In the genomic region with DNA sequence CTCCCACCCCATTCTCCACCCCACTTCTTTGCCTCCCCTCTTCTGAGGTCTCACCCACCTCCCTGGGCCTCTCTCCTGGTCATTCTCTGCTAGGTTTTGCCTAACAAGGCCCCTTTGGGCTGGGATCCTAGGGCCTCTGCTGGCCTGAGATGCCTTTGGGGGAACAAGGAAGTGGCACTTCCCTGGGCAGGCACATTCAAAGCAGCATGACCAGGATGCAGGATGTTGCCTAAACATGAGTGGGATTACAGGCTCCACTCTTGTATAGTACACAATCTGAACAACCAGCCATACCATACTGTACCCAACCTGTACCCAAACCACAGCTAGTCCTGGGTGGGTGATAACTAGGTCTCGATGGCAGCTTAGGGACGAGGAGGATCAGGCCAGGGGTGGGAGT, we compare ENCODE assay signal across 14 cellular contexts. TPM values are rescaled to one million over a fixed set of nuclear protein-coding genes. Genes with fewer than 3 reads are reported as not detected.
DNase-seq lines count a peak whose midpoint lies in the region; ATAC-seq and TF ChIP-seq lines count a peak whose summit lies in the region.
"Had no signal": no experiment of that assay in that cellular context is flagged by ENCODE, and none has a peak within 500 bp of the region (broad histone marks: within the 10 kb centered on the region; RNA-seq: fewer than 3 reads in every experiment).

No MANE protein-coding gene starts in this region.

- H3K79me2 ChIP-seq in osteoblast (ENCODE audit: insufficient read depth, low read length), result no peaks in the 10 kb centered on the region

- dilution Hi-C loops in IMR-90 (cut with HindIII; ENCODE audit: low sequenced_read_pairs, unreplicated experiment), result no loop called here

- H2BK15ac ChIP-seq in IMR-90 (ENCODE audit: low read depth, low read length), result no peak overlapping the region

- H4K20me1 ChIP-seq in IMR-90 (ENCODE audit: insufficient read depth, low read length) (no peaks in the 10 kb centered on the region), osteoblast (ENCODE audit: insufficient read depth, low read length) (no peaks in the 10 kb centered on the region)

- H4K5ac ChIP-seq in IMR-90 (ENCODE audit: low read depth, low read length), result no peak overlapping the region

- no peaks in the 10 kb centered on the region for H3K36me3 ChIP-seq in IMR-90 (ENCODE audit: control insufficient read depth, insufficient read depth, low read length)
- H3K36me3 ChIP-seq in osteoblast (ENCODE audit: insufficient read depth, low read length), result no peaks in the 10 kb centered on the region
- H3K36me3 ChIP-seq in brain microvascular endothelial cell (replicated peaks), result no peaks in the 10 kb centered on the region
- H3K36me3 ChIP-seq: BE2C had no signal

- in situ Hi-C loops in IMR-90 (cut with MboI; ENCODE audit: low sequenced_read_pairs), result no loop called here
- in situ Hi-C loops in brain microvascular endothelial cell (cut with HindIII; ENCODE audit: low pct_ligation_motif_present, low sequenced_read_pairs), result no loop called here

- H3K18ac ChIP-seq in IMR-90 (ENCODE audit: low read depth, low read length), result no peak overlapping the region

- H3K56ac ChIP-seq in IMR-90 (ENCODE audit: extremely low read depth, insufficient read depth, low read length), result no peak overlapping the region

- no peak overlapping the region for H4K91ac ChIP-seq in IMR-90 (ENCODE audit: insufficient read depth, low read depth, low read length)

- H3K27me3 Mint-ChIP-seq in activated T-helper 1 cell treated with anti-CD3 and anti-CD28 coated beads, Interleukin-12 subunit alpha, Interleukin-12 subunit beta, Interleukin-2, Interleukin-4 antibody, amounts not matched to agents 30 ng/mL and 10 ng/mL and 1 ng/mL, durations not matched to agents 14 hours and 24 hours and 36 hours (ENCODE audit: insufficient read depth), result peaks cover 7% of the 10 kb centered on the region
- no peaks in the 10 kb centered on the region for H3K27me3 Mint-ChIP-seq in type B pancreatic cell
- H3K27me3 Mint-ChIP-seq: IgD-negative memory B cell had no signal

- H3K79me1 ChIP-seq in IMR-90 (ENCODE audit: low read depth in 1 of 2, low read length in 2 of 2), result no peaks in the 10 kb centered on the region

- H2AK5ac ChIP-seq in IMR-90 (ENCODE audit: low read depth, low read length), result no peak overlapping the region

- no TSS peak for BruUV-seq in IMR-90 (replicated peaks; lab: Mats Ljungman, UMichigan)

- intact Hi-C loops in IMR-90 (cut with micrococcal nuclease), result no loop called here
- intact Hi-C loops in activated T-helper 1 cell treated with anti-CD3 and anti-CD28 coated beads, Interleukin-12 subunit alpha, Interleukin-12 subunit beta, Interleukin-2, Interleukin-4 antibody, amounts not matched to agents 30 ng/mL and 10 ng/mL and 1 ng/mL, durations not matched to agents 14 hours and 24 hours and 36 hours (cut with micrococcal nuclease), result no loop called here

- H2BK20ac ChIP-seq in IMR-90 (ENCODE audit: low read depth, low read length), result no peak overlapping the region

- peak; percentile 28 for DNase-seq in DMS53 (lab: John Stamatoyannopoulos, UW)
- DNase-seq in DMS53 treated with DMSO at 0.1 percent for 48 hours (lab: John Stamatoyannopoulos, UW; ENCODE audit: unreplicated experiment), result no peak
- no peak for DNase-seq in IMR-90
- DNase-seq in activated T-helper 1 cell treated with anti-CD3 and anti-CD28 coated beads, Interleukin-12 subunit alpha, Interleukin-12 subunit beta, Interleukin-2, Interleukin-4 antibody, amounts not matched to agents 30 ng/mL and 10 ng/mL and 1 ng/mL, durations not matched to agents 14 hours and 24 hours and 36 hours (ENCODE audit: low spot score), result no peak
- peak; percentile 78 for DNase-seq in osteoblast (ENCODE audit: insufficient read length, low spot score, missing footprints)
- no peak for DNase-seq in type B pancreatic cell (ENCODE audit: extremely low spot score, unreplicated experiment)
- no peak for DNase-seq in brain microvascular endothelial cell
- DNase-seq: NCI-H146, NCI-H748 treated with DMSO at 0.1 percent for 48 hours, PC-9 had no signal

- H3K4me1 ChIP-seq in IMR-90 (ENCODE audit: control insufficient read depth, insufficient read depth, low read length), result peaks cover 6% of the 10 kb centered on the region
- H3K4me1 ChIP-seq in osteoblast (ENCODE audit: insufficient read depth, low read length), result peaks cover 10% of the 10 kb centered on the region
- H3K4me1 ChIP-seq: BE2C had no signal

- H3K4ac ChIP-seq in IMR-90 (ENCODE audit: low read depth, low read length), result no peak overlapping the region

- TF ChIP-seq RAD21 in IMR-90 (IDR thresholded peaks at IDR 0.05; ENCODE audit: low read length), result no peak

- no peak overlapping the region for H3K23ac ChIP-seq in IMR-90 (ENCODE audit: low read depth, low read length)

- CTCF ChIA-PET in IMR-90 (lab: Yijun Ruan, JAX), result no interaction called here

- H3K9me3 ChIP-seq in IMR-90 (ENCODE audit: control insufficient read depth, insufficient read depth, low read length), result no peaks in the 10 kb centered on the region
- no peaks in the 10 kb centered on the region for H3K9me3 ChIP-seq in osteoblast (ENCODE audit: low read depth, low read length)
- H3K9me3 ChIP-seq: BE2C had no signal

- no peak for TF ChIP-seq POLR2A in IMR-90 (IDR thresholded peaks at IDR 0.05; ENCODE audit: low read depth, low read length)

- H3K4me3 ChIP-seq in IMR-90 (ENCODE audit: insufficient read depth, low read depth, low read length), result no peak overlapping the region
- H3K4me3 ChIP-seq in osteoblast (ENCODE audit: insufficient read depth, low read length), result no peak overlapping the region
- no peak overlapping the region for H3K4me3 ChIP-seq in brain microvascular endothelial cell (ENCODE audit: low read depth, low read length)
- H3K4me3 ChIP-seq: PC-9 had no signal

- H3K9ac ChIP-seq in IMR-90 (ENCODE audit: low read depth, low read length), result no peak overlapping the region

- peaks cover 3% of the 10 kb centered on the region; the same call in 1 of the 2 replicates for H3K9me1 ChIP-seq in IMR-90 (ENCODE audit: insufficient read depth, low read length)

- TF ChIP-seq CTCF in IMR-90 (conservative IDR thresholded peaks at IDR 0.05; ENCODE audit: low read depth, low read length), result no peak
- TF ChIP-seq CTCF in osteoblast (IDR thresholded peaks at IDR 0.05; ENCODE audit: extremely low read depth, low read depth, low read length), result no peak
- TF ChIP-seq CTCF in type B pancreatic cell (conservative IDR thresholded peaks at IDR 0.05), result no peak
- TF ChIP-seq CTCF in brain microvascular endothelial cell (IDR thresholded peaks at IDR 0.05; ENCODE audit: low read depth, low read length, missing control alignments), result no peak

- WGBS in IMR-90 (ENCODE audit: extremely low coverage in 2 of 2, insufficient read length in 1 of 2), 2 experiments, result no CpG with 5 or more reads among the region's 2 CpGs

- H3K14ac ChIP-seq in IMR-90 (replicated peaks; ENCODE audit: low read depth, low read length), result no peak overlapping the region; the same call in 1 of the 2 replicates

- no peak overlapping the region for H3K4me3 Mint-ChIP-seq in activated T-helper 1 cell treated with anti-CD3 and anti-CD28 coated beads, Interleukin-12 subunit alpha, Interleukin-12 subunit beta, Interleukin-2, Interleukin-4 antibody, amounts not matched to agents 30 ng/mL and 10 ng/mL and 1 ng/mL, durations not matched to agents 14 hours and 24 hours and 36 hours
- no peak overlapping the region for H3K4me3 Mint-ChIP-seq in type B pancreatic cell

- H2BK5ac ChIP-seq in IMR-90 (ENCODE audit: low read depth, low read length, poor library complexity, severe bottlenecking), result no peak overlapping the region

- H2AK9ac ChIP-seq in IMR-90 (replicated peaks; ENCODE audit: low read depth, low read length, poor library complexity), result peak overlapping the region; percentile 76

- H3K27me3 ChIP-seq in IMR-90 (ENCODE audit: control insufficient read depth, insufficient read depth, low read length), result no peaks in the 10 kb centered on the region; the same call in 1 of the 2 replicates
- no peaks in the 10 kb centered on the region for H3K27me3 ChIP-seq in osteoblast (ENCODE audit: insufficient read depth, low read length)
- H3K27me3 ChIP-seq in brain microvascular endothelial cell (replicated peaks), result no peaks in the 10 kb centered on the region
- H3K27me3 ChIP-seq: BE2C had no signal

- H3K4me1 Mint-ChIP-seq in activated T-helper 1 cell treated with anti-CD3 and anti-CD28 coated beads, Interleukin-12 subunit alpha, Interleukin-12 subunit beta, Interleukin-2, Interleukin-4 antibody, amounts not matched to agents 30 ng/mL and 10 ng/mL and 1 ng/mL, durations not matched to agents 14 hours and 24 hours and 36 hours (ENCODE audit: low read depth), result peaks cover 6% of the 10 kb centered on the region
- peaks cover 6% of the 10 kb centered on the region for H3K4me1 Mint-ChIP-seq in type B pancreatic cell (ENCODE audit: unreplicated experiment)

- H2AFZ ChIP-seq in IMR-90 (replicated peaks; ENCODE audit: low read length, poor library complexity) (no peak overlapping the region), osteoblast (ENCODE audit: low read length) (no peak overlapping the region)
- H2AFZ ChIP-seq: PC-9 had no signal

- H3K9me3 Mint-ChIP-seq in activated T-helper 1 cell treated with anti-CD3 and anti-CD28 coated beads, Interleukin-12 subunit alpha, Interleukin-12 subunit beta, Interleukin-2, Interleukin-4 antibody, amounts not matched to agents 30 ng/mL and 10 ng/mL and 1 ng/mL, durations not matched to agents 14 hours and 24 hours and 36 hours, result no peaks in the 10 kb centered on the region
- no peaks in the 10 kb centered on the region for H3K9me3 Mint-ChIP-seq in type B pancreatic cell
- H3K9me3 Mint-ChIP-seq: IgD-negative memory B cell had no signal

- POLR2A ChIA-PET in IMR-90 (lab: Charles Lee; ENCODE audit: unreplicated experiment), result interaction anchor here (0.5 kb wide), 1 partner anchor 20 kb away, joined by 3 read pairs; no protein-coding TSS in a partner anchor

- peaks cover 3% of the 10 kb centered on the region for H3K36me3 Mint-ChIP-seq in activated T-helper 1 cell treated with anti-CD3 and anti-CD28 coated beads, Interleukin-12 subunit alpha, Interleukin-12 subunit beta, Interleukin-2, Interleukin-4 antibody, amounts not matched to agents 30 ng/mL and 10 ng/mL and 1 ng/mL, durations not matched to agents 14 hours and 24 hours and 36 hours (ENCODE audit: low read depth)
- H3K36me3 Mint-ChIP-seq in type B pancreatic cell, result no peaks in the 10 kb centered on the region
- H3K36me3 Mint-ChIP-seq: IgD-negative memory B cell had no signal

- ATAC-seq in IMR-90 (ENCODE audit: low read depth) (no peak), GM19035 (IDR thresholded peaks at IDR 0.05; ENCODE audit: unreplicated experiment) (no peak)

- H3K27ac Mint-ChIP-seq in activated T-helper 1 cell treated with anti-CD3 and anti-CD28 coated beads, Interleukin-12 subunit alpha, Interleukin-12 subunit beta, Interleukin-2, Interleukin-4 antibody, amounts not matched to agents 30 ng/mL and 10 ng/mL and 1 ng/mL, durations not matched to agents 14 hours and 24 hours and 36 hours, result peak overlapping the region; percentile 34
- H3K27ac Mint-ChIP-seq in type B pancreatic cell, result no peak overlapping the region
- H3K27ac Mint-ChIP-seq: IgD-negative memory B cell had no signal

- H4K8ac ChIP-seq in IMR-90 (ENCODE audit: low read depth in 2 of 2, low read length in 2 of 2), result no peak overlapping the region

- H2BK120ac ChIP-seq in IMR-90 (ENCODE audit: low read depth, low read length), result no peak overlapping the region

- H3K27ac ChIP-seq in IMR-90 (ENCODE audit: insufficient read depth, low read length), result no peak overlapping the region
- H3K27ac ChIP-seq in osteoblast (ENCODE audit: low read depth, low read length), result no peak overlapping the region
- no peak overlapping the region for H3K27ac ChIP-seq in brain microvascular endothelial cell
- H3K27ac ChIP-seq: 22Rv1, PC-9 had no signal

- no peak overlapping the region for H3K4me2 ChIP-seq in IMR-90 (ENCODE audit: low read depth, low read length)
- H3K4me2 ChIP-seq in osteoblast (ENCODE audit: insufficient read depth, low read length), result no peak overlapping the region
- H3K4me2 ChIP-seq: PC-9 had no signal

RNA-seq across cellular contexts. Expression of gene GALK1, which starts 9.0 kb away (rescaled TPM):
- total RNA-seq in IMR-90 (2012; rRNA removed) (18.9 and 21.9 TPM in 2 replicates), osteoblast (25.3 and 27.7 TPM in 2 replicates), type B pancreatic cell (ENCODE audit: low replicate concordance) (33.0 and 59.8 TPM in 2 replicates)
- 19.9 and 28.7 TPM in 2 replicates for polyA plus RNA-seq in IMR-90 (2012; rRNA removed)
- polyA plus RNA-seq in IMR-90 (2012; cell fraction: cytosol; rRNA removed), result 34.6 and 48.4 TPM in 2 replicates
- polyA plus RNA-seq in IMR-90 (2012; cell fraction: nucleus; rRNA removed; ENCODE audit: low replicate concordance), result 51.9 and 143 TPM in 2 replicates
- total RNA-seq in activated T-helper 1 cell treated with anti-CD3 and anti-CD28 coated beads, Interleukin-12 subunit alpha, Interleukin-12 subunit beta, Interleukin-2, Interleukin-4 antibody, amounts not matched to agents 30 ng/mL and 10 ng/mL and 1 ng/mL, durations not matched to agents 14 hours and 24 hours and 36 hours, result 48.0 and 49.3 TPM in 2 replicates

RNA-seq across cellular contexts. Expression of gene UNK, which starts 28.6 kb away (rescaled TPM):
- 15.4 and 15.8 TPM in 2 replicates for total RNA-seq in IMR-90 (2012; rRNA removed)
- 16.9 and 17.3 TPM in 2 replicates for polyA plus RNA-seq in IMR-90 (2012; rRNA removed)
- 14.3 and 21.3 TPM in 2 replicates for polyA plus RNA-seq in IMR-90 (2012; cell fraction: cytosol; rRNA removed)
- 35.1 and 41.8 TPM in 2 replicates for polyA plus RNA-seq in IMR-90 (2012; cell fraction: nucleus; rRNA removed; ENCODE audit: low replicate concordance)
- total RNA-seq in activated T-helper 1 cell treated with anti-CD3 and anti-CD28 coated beads, Interleukin-12 subunit alpha, Interleukin-12 subunit beta, Interleukin-2, Interleukin-4 antibody, amounts not matched to agents 30 ng/mL and 10 ng/mL and 1 ng/mL, durations not matched to agents 14 hours and 24 hours and 36 hours, result 26.0 and 26.9 TPM in 2 replicates
- total RNA-seq in osteoblast, result 18.5 and 23.6 TPM in 2 replicates
- total RNA-seq in type B pancreatic cell (ENCODE audit: low replicate concordance), result 41.9 and 49.7 TPM in 2 replicates

RNA-seq across cellular contexts. Expression of gene ITGB4, which starts 34.7 kb away (rescaled TPM):
- total RNA-seq in IMR-90 (2012; rRNA removed) (under 0.01 TPM in 1 of 2 replicates, not detected in the other), osteoblast (0.29 and 0.36 TPM in 2 replicates), type B pancreatic cell (ENCODE audit: low replicate concordance) (26.4 and 57.8 TPM in 2 replicates)
- polyA plus RNA-seq in IMR-90 (2012; rRNA removed), result 0.27 and 0.39 TPM in 2 replicates
- 0.04 and 0.36 TPM in 2 replicates for polyA plus RNA-seq in IMR-90 (2012; cell fraction: cytosol; rRNA removed)
- polyA plus RNA-seq in IMR-90 (2012; cell fraction: nucleus; rRNA removed; ENCODE audit: low replicate concordance), result 0.63 and 1.5 TPM in 2 replicates
- total RNA-seq in activated T-helper 1 cell treated with anti-CD3 and anti-CD28 coated beads, Interleukin-12 subunit alpha, Interleukin-12 subunit beta, Interleukin-2, Interleukin-4 antibody, amounts not matched to agents 30 ng/mL and 10 ng/mL and 1 ng/mL, durations not matched to agents 14 hours and 24 hours and 36 hours, result 1.4 and 2.7 TPM in 2 replicates

Comparison
In these comparisons a context has a peak if more than half of its experiments do, and no peak if none do; other contexts are left out.
1. DNase-seq: peak in DMS53 (single experiment) and osteoblast (single experiment); none in DMS53 treated with DMSO at 0.1 percent for 48 hours (single experiment), IMR-90 (single experiment), activated T-helper 1 cell treated with anti-CD3 and anti-CD28 coated beads, Interleukin-12 subunit alpha, Interleukin-12 subunit beta, Interleukin-2, Interleukin-4 antibody, amounts not matched to agents 30 ng/mL and 10 ng/mL and 1 ng/mL, durations not matched to agents 14 hours and 24 hours and 36 hours (single experiment), type B pancreatic cell (single experiment) and brain microvascular endothelial cell (single experiment).